22 cellular contexts compared by ENCODE assay signal in the genomic region with DNA sequence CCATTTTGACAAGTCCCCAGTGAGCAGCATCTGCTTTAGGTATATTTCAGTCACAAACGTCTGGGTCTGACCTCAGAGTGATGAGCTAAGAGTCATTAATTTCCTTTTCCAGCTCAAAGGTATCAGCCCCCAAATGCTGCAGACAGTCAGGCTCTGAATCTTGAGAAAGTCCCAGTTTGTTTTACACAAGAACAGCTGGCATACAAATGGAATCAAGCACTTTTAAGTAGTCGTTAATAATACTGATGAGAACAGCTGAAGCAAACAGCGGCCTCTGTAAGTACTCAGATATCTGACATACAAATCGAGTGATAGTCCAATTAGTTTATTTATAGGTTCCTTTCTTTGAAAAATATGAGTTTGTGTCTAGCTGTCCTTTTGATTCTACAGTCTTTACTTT. TPM values are rescaled to one million over a fixed set of nuclear protein-coding genes. Genes with fewer than 3 reads are reported as not detected.
DNase-seq lines count a peak whose midpoint lies in the region; ATAC-seq, FAIRE-seq and TF ChIP-seq lines count a peak whose summit lies in the region.
"Had no signal": no experiment of that assay in that cellular context is flagged by ENCODE, and none has a peak within 500 bp of the region (broad histone marks: within the 10 kb centered on the region; RNA-seq: fewer than 3 reads in every experiment).

No MANE protein-coding gene starts in this region.

- H4K5ac ChIP-seq in H1 (ENCODE audit: insufficient read length, low read depth, low read length) = no peak overlapping the region

- no peak overlapping the region for H3K9ac ChIP-seq in H1 (replicated peaks in 1 of 4; ENCODE audit: extremely low read depth in 1 of 4, low read depth in 3 of 4, low read length in 3 of 4)
- H3K9ac ChIP-seq in neural progenitor cell = no peak overlapping the region
- H3K9ac ChIP-seq: GM23248 had no signal

- H3K27ac ChIP-seq in H1 (ENCODE audit: low read depth, low read length) (no peak overlapping the region), neural progenitor cell (no peak overlapping the region)
- H3K27ac ChIP-seq: 22Rv1, C4-2B, GM23248 had no signal

- H3K9me3 ChIP-seq in H1 (ENCODE audit: insufficient read depth in 2 of 2, low read depth in 1 of 2, low read length in 1 of 2) (no peaks in the 10 kb centered on the region), neural progenitor cell (ENCODE audit: low read depth) (no peaks in the 10 kb centered on the region)
- H3K9me3 ChIP-seq: Caco-2 had no signal

- no peaks in the 10 kb centered on the region for H3K79me1 ChIP-seq in H1 (ENCODE audit: low read depth, low read length)

- H3K18ac ChIP-seq in H1 (ENCODE audit: extremely low read depth, low read length) = no peak overlapping the region

- no peaks in the 10 kb centered on the region for H3K36me3 ChIP-seq in H1 (ENCODE audit: control insufficient read depth in 2 of 4, insufficient read depth in 4 of 4, low read length in 3 of 4)
- H3K36me3 ChIP-seq in neural progenitor cell = no peaks in the 10 kb centered on the region

- no peak overlapping the region for H2BK20ac ChIP-seq in H1 (ENCODE audit: low read length)

- peaks cover 2% of the 10 kb centered on the region for H3K27me3 Mint-ChIP-seq in neural progenitor cell (ENCODE audit: insufficient read depth, low read depth)

- no peak for FAIRE-seq in H1 (lab: Jason Lieb, UNC)
- FAIRE-seq: GM18507 had no signal

- H3K4me1 Mint-ChIP-seq in neural progenitor cell = peaks cover 9% of the 10 kb centered on the region
- H3K4me1 Mint-ChIP-seq: B cell had no signal

- no peak overlapping the region for H3K4ac ChIP-seq in H1 (replicated peaks; ENCODE audit: insufficient read length, low read depth, low read length)

- H3K9me3 Mint-ChIP-seq in neural progenitor cell = no peaks in the 10 kb centered on the region
- H3K9me3 Mint-ChIP-seq: CD8-positive, alpha-beta T cell; H9 had no signal

- no peak overlapping the region for H2BK15ac ChIP-seq in H1 (ENCODE audit: low read length)

- H3K4me3 ChIP-seq in H1 (ENCODE audit: extremely low read depth in 1 of 4, insufficient read depth in 2 of 4, low read depth in 3 of 4, low read length in 4 of 4) (no peak overlapping the region), neural progenitor cell (no peak overlapping the region)
- H3K4me3 ChIP-seq: GM23248 had no signal

- no peak overlapping the region for H3K27ac Mint-ChIP-seq in neural progenitor cell
- H3K27ac Mint-ChIP-seq: B cell; CD8-positive, alpha-beta T cell; H9 had no signal

- H2BK120ac ChIP-seq in H1 (replicated peaks; ENCODE audit: low read depth, low read length) = no peak overlapping the region

- H3K4me2 ChIP-seq in H1 (ENCODE audit: insufficient read depth in 1 of 2, low read depth in 2 of 2, low read length in 2 of 2) = no peak overlapping the region
- no peak overlapping the region for H3K4me2 ChIP-seq in neural progenitor cell

- 91% methylated on average over 4 of the region's 4 CpGs; no CpG with 5 or more reads in 1 of the 2 experiments for WGBS in H1 (ENCODE audit: extremely low coverage in 1 of 2, insufficient coverage in 1 of 2, insufficient read length in 1 of 2, insufficient replicate concordance in 2 of 2, low coverage in 1 of 2, low lambda C conversion rate in 2 of 2, missing lambda C conversion rate in 1 of 2), 2 experiments

- no peak overlapping the region for H3K4me3 Mint-ChIP-seq in neural progenitor cell
- H3K4me3 Mint-ChIP-seq: B cell; CD8-positive, alpha-beta T cell; H9 had no signal

- no peak overlapping the region for H2BK5ac ChIP-seq in H1 (ENCODE audit: low read depth, low read length)

- POLR2A ChIA-PET in H1 (lab: Charles Lee; ENCODE audit: partially characterized antibody) = interaction anchor here (3.9 kb wide), 1 partner anchor 10 kb away, joined by 17 read pairs; no protein-coding TSS in a partner anchor

- no peaks in the 10 kb centered on the region for H3K36me3 Mint-ChIP-seq in neural progenitor cell
- H3K36me3 Mint-ChIP-seq: CD8-positive, alpha-beta T cell had no signal

- TF ChIP-seq EP300 in H1 (IDR thresholded peaks at IDR 0.05; ENCODE audit: borderline replicate concordance in 1 of 2, low read depth in 2 of 2, low read length in 2 of 2) = no peak

- no peak overlapping the region for H3K14ac ChIP-seq in H1 (ENCODE audit: insufficient read length)

- H2BK12ac ChIP-seq in H1 (ENCODE audit: low read depth, low read length) = no peak overlapping the region

- no peak for TF ChIP-seq POLR2A in H1 (IDR thresholded peaks at IDR 0.05; ENCODE audit: control extremely low read depth in 1 of 2, low read depth in 2 of 2, low read length in 2 of 2)

- H3K23ac ChIP-seq in H1 (ENCODE audit: insufficient read length) = no peak overlapping the region

- no peak overlapping the region for H2AK5ac ChIP-seq in H1 (ENCODE audit: low read depth, low read length)

- CTCF ChIA-PET in H1 (lab: Charles Lee; ENCODE audit: partially characterized antibody) = interaction anchor here (1.0 to 3.2 kb wide), 4 partner anchors 8 to 12 kb away, joined by 3 to 22 read pairs (median 5); no protein-coding TSS in a partner anchor

- peak; percentile 7 for DNase-seq in DMS 273 (lab: John Stamatoyannopoulos, UW; ENCODE audit: unreplicated experiment)
- DNase-seq in DMS 273 treated with DMSO at 0.1 percent for 48 hours (lab: John Stamatoyannopoulos, UW) = no peak
- peak; percentile 3 for DNase-seq in NCI-H1105 (lab: John Stamatoyannopoulos, UW)
- DNase-seq in H1 (ENCODE audit: low read depth in 1 of 2, low spot score in 2 of 2) = no peak
- DNase-seq in neural progenitor cell (ENCODE audit: low spot score) = no peak
- DNase-seq in EL = no peak
- DNase-seq: Caco-2; CD8-positive, alpha-beta T cell; GM23248; H9; Kasumi-1; MV-4-11; NCI-H2029; NCI-H2227 treated with DMSO at 0.1 percent for 48 hours; NCI-H526; Right ventricle myocardium superior; RPMI8226 had no signal

- H4K91ac ChIP-seq in H1 (replicated peaks; ENCODE audit: insufficient read length, low read length) = no peak overlapping the region

- no peaks in the 10 kb centered on the region for H3F3A ChIP-seq in neural progenitor cell (ENCODE audit: low read depth)

- H3K56ac ChIP-seq in H1 (replicated peaks; ENCODE audit: insufficient read length, low read depth, low read length) = no peak overlapping the region

- TF ChIP-seq CTCF in H1 (IDR thresholded peaks at IDR 0.05; ENCODE audit: control extremely low read depth in 1 of 3, insufficient read depth in 1 of 3, low read depth in 1 of 3, low read length in 3 of 3) = no peak
- TF ChIP-seq CTCF in neural progenitor cell (IDR thresholded peaks at IDR 0.05) = no peak

- no peak for TF ChIP-seq RAD21 in H1 (IDR thresholded peaks at IDR 0.05 in 1 of 2, conservative IDR thresholded peaks at IDR 0.05 in 1 of 2; ENCODE audit: low read depth in 2 of 2, low read length in 2 of 2)

- H3K23me2 ChIP-seq in H1 (ENCODE audit: low read depth, low read length) = no peaks in the 10 kb centered on the region

- H2AFZ ChIP-seq in H1 (ENCODE audit: low read length) (0 out of 2 replicates have a peak overlapping the region, but pooled peaks have one; percentile 3), neural progenitor cell (replicated peaks) (peak overlapping the region; percentile 26)
- H2AFZ ChIP-seq: GM23248 had no signal

- no peaks in the 10 kb centered on the region for H3K4me1 ChIP-seq in H1 (replicated peaks in 1 of 4; ENCODE audit: control insufficient read depth in 3 of 4, insufficient read depth in 4 of 4, low read length in 3 of 4)
- H3K4me1 ChIP-seq in neural progenitor cell = no peaks in the 10 kb centered on the region

- ATAC-seq in GM21576 (IDR thresholded peaks at IDR 0.05; ENCODE audit: unreplicated experiment) = no peak
- ATAC-seq: CD8-positive, alpha-beta T cell had no signal

- H3K79me2 ChIP-seq in H1 (ENCODE audit: control insufficient read depth in 1 of 2, insufficient read depth in 2 of 2, low read length in 2 of 2) = no peaks in the 10 kb centered on the region
- H3K79me2 ChIP-seq in neural progenitor cell (ENCODE audit: low read depth) = no peaks in the 10 kb centered on the region

- H4K8ac ChIP-seq in H1 (ENCODE audit: extremely low read depth, insufficient read depth, low read length) = no peak overlapping the region

- H4K20me1 ChIP-seq in H1 (replicated peaks in 1 of 2; ENCODE audit: control insufficient read depth in 1 of 2, insufficient read depth in 2 of 2, low read length in 2 of 2) = no peaks in the 10 kb centered on the region
- H4K20me1 ChIP-seq in neural progenitor cell (ENCODE audit: low read depth) = no peaks in the 10 kb centered on the region

- H3K27me3 ChIP-seq in H1 (replicated peaks in 1 of 4; ENCODE audit: control insufficient read depth in 3 of 4, extremely low read depth in 1 of 4, insufficient read depth in 3 of 4, low read length in 3 of 4) = no peaks in the 10 kb centered on the region
- no peaks in the 10 kb centered on the region for H3K27me3 ChIP-seq in neural progenitor cell

TF ChIP-seq in H1, 55 proteins besides CTCF, POLR2A, EP300 and RAD21 (continues in another document):
- TF ChIP-seq KDM4A (IDR thresholded peaks at IDR 0.05; ENCODE audit: low read depth, low read length, severe bottlenecking) (no peak), CREB1 (IDR thresholded peaks at IDR 0.05) (no peak), POLR2AphosphoS5 (IDR thresholded peaks at IDR 0.05; ENCODE audit: low read depth, low read length) (no peak), SAP30 (IDR thresholded peaks at IDR 0.05; ENCODE audit: insufficient read depth, insufficient replicate concordance, low read length) (no peak), USF2 (IDR thresholded peaks at IDR 0.05; ENCODE audit: low read length) (no peak), TAF1 (IDR thresholded peaks at IDR 0.05; ENCODE audit: low read depth, low read length) (no peak), RNF2 (IDR thresholded peaks at IDR 0.05; ENCODE audit: borderline replicate concordance, low read depth, low read length, missing control alignments, poor library complexity, severe bottlenecking) (no peak), TEAD4 (IDR thresholded peaks at IDR 0.05; ENCODE audit: low read depth, low read length) (no peak)

RNA-seq across cellular contexts. Expression of gene MSRB2, which starts 49.3 kb away (rescaled TPM):
- 9.6 and 11.0 TPM in 2 replicates for total RNA-seq in H1 (2021; fragmentation: NEBNext Ultra II Directional; extraction: Animal tissue kit (Norgen Biotek cat#: 25700))
- 11.6 and 13.9 TPM in 2 replicates for polyA plus RNA-seq in H1 (2011; rRNA removed)
- polyA plus RNA-seq in H1 (2011; cell fraction: cytosol; rRNA removed) = 12.1 TPM
- polyA plus RNA-seq in H1 (2011; cell fraction: nucleus; rRNA removed) = 11.7 TPM
- polyA plus RNA-seq in H1 (2012, experiment 1 of 2) = 15.3 to 18.6 TPM (median 16.3 TPM) in 4 replicates
- polyA plus RNA-seq in H1 (2012, experiment 2 of 2) = 7.8 TPM
- 6.0 TPM for polyA plus RNA-seq in H1 (2013, experiment 1 of 2)
- 5.0 TPM for polyA plus RNA-seq in H1 (2013, experiment 2 of 2)
- 9.6 and 13.4 TPM in 2 replicates for polyA minus RNA-seq in H1 (2011; rRNA and poly(A)+ RNA removed)
- 1.6 TPM for polyA minus RNA-seq in H1 (2011; cell fraction: cytosol; rRNA and poly(A)+ RNA removed)
- polyA minus RNA-seq in H1 (2011; cell fraction: nucleus; rRNA and poly(A)+ RNA removed) = 5.8 TPM
- total RNA-seq in neural progenitor cell (ENCODE audit: low replicate concordance) = 15.2 and 17.2 TPM in 2 replicates

Comparison
In these comparisons a context has a peak if more than half of its experiments do, and no peak if none do; other contexts are left out.
1. DNase-seq: peak in DMS 273 (single experiment) and NCI-H1105 (single experiment); none in DMS 273 treated with DMSO at 0.1 percent for 48 hours (single experiment), H1 (0 of 2), neural progenitor cell (single experiment) and EL (single experiment).